Comparison of ENCODE assay signal across 10 cellular contexts in genomic region chr2:218960196-218961165, GRCh38. TPM values are rescaled to one million over a fixed set of nuclear protein-coding genes. Genes with fewer than 3 reads are reported as not detected.
DNase-seq lines count a peak whose midpoint lies in the region; ATAC-seq, FAIRE-seq and TF ChIP-seq lines count a peak whose summit lies in the region.
"Had no signal": no experiment of that assay in that cellular context is flagged by ENCODE, and none has a peak within 500 bp of the region (broad histone marks: within the 10 kb centered on the region; RNA-seq: fewer than 3 reads in every experiment).

No MANE protein-coding gene starts in this region.

- no peak for FAIRE-seq in HepG2 (lab: Jason Lieb, UNC)

- H4K20me1 ChIP-seq in BLaER1 (peaks cover 28% of the 10 kb centered on the region), HepG2 (ENCODE audit: insufficient read depth, low read length) (peaks cover 17% of the 10 kb centered on the region; the same call in 1 of the 2 replicates)

- BruUV-seq in HepG2 (replicated peaks; lab: Mats Ljungman, UMichigan), result no TSS peak

- peak overlapping the region; percentile 71 for H3K4me3 ChIP-seq in BLaER1
- peak overlapping the region in 2 of 3 experiments; percentile 17 to 67; a peak in 3 of 6 replicates for H3K4me3 ChIP-seq in HepG2 (replicated peaks in 1 of 3; ENCODE audit: insufficient read depth in 1 of 3, low read depth in 2 of 3, low read length in 3 of 3)
- peak overlapping the region in 2 of 4 donors; percentile 49 to 55 for H3K4me3 ChIP-seq in Peyer's patch

- POLR2A ChIA-PET in HepG2 (lab: Yijun Ruan, JAX), result no interaction called here

- DNase-seq in GM13976 (ENCODE audit: low spot score) (peak; percentile 46), HepG2 (ENCODE audit: low spot score) (no peak), Peyer's patch (no peak), GM19240 (ENCODE audit: insufficient read length, low spot score) (no peak), HK-2 (ENCODE audit: unreplicated experiment) (no peak)
- DNase-seq: erythroblast, HFFc6 had no signal

- H3K9ac ChIP-seq in BLaER1 (no peak overlapping the region), HepG2 (ENCODE audit: insufficient read depth, low read depth, low read length) (no peak overlapping the region)

- CTCF ChIA-PET in HepG2 (lab: Yijun Ruan, JAX; ENCODE audit: low intra/inter-chr PET ratio, low total read pairs), result no interaction called here

- 23% methylated on average over 48 of the region's 105 CpGs for WGBS in HepG2 (ENCODE audit: low lambda C conversion rate)

- no peak for TF ChIP-seq CTCF in GM13976 (IDR thresholded peaks at IDR 0.05; ENCODE audit: borderline replicate concordance, control extremely low read depth, extremely low read depth, insufficient read depth, missing control alignments)
- 0 out of 2 replicates have a peak, but pooled peaks have one; percentile 16 for TF ChIP-seq CTCF in VCaP (conservative IDR thresholded peaks at IDR 0.05)
- no peak for TF ChIP-seq CTCF in HepG2 (CRISPR knock-in tag; IDR thresholded peaks at IDR 0.05)
- no peak for TF ChIP-seq CTCF in Peyer's patch (IDR thresholded peaks at IDR 0.05)

- no peaks in the 10 kb centered on the region for H3K79me2 ChIP-seq in HepG2 (ENCODE audit: insufficient read depth, low read length)

- ATAC-seq in HepG2 (no peak), GM21390 (IDR thresholded peaks at IDR 0.05; ENCODE audit: unreplicated experiment) (no peak)

- no peak for TF ChIP-seq EP300 in HepG2 (IDR thresholded peaks at IDR 0.05; ENCODE audit: low read depth in 2 of 2, low read length in 2 of 2)
- TF ChIP-seq EP300 in HepG2 (CRISPR knock-in tag; IDR thresholded peaks at IDR 0.05; ENCODE audit: borderline replicate concordance), result no peak

- H2AFZ ChIP-seq in HepG2 (ENCODE audit: low read length), result no peak overlapping the region

- H3K27ac ChIP-seq in BLaER1 (no peak overlapping the region), VCaP (peak overlapping the region; percentile 68; the same call in 1 of the 2 replicates), HepG2 (ENCODE audit: extremely low read length, insufficient read depth, low read length) (no peak overlapping the region), Peyer's patch (no peak overlapping the region)

- H3K27me3 ChIP-seq in BLaER1 (peaks cover 52% of the 10 kb centered on the region), HepG2 (ENCODE audit: control insufficient read depth in 1 of 2, insufficient read depth in 2 of 2, low read length in 2 of 2) (peaks cover 11 to 73% of the 10 kb centered on the region in 2 experiments), Peyer's patch (peaks cover 0 to 45% of the 10 kb centered on the region in 2 donors)

- in situ Hi-C loops in GM13976 (cut with MboI; ENCODE audit: low sequenced_read_pairs, unreplicated experiment), result no loop called here
- in situ Hi-C loops in HepG2 (cut with HindIII; ENCODE audit: extremely low pct_ligation_motif_present, low pct_unique_long_range_greater_than_20kb), result no loop called here

- H3K9me3 ChIP-seq in BLaER1, result no peaks in the 10 kb centered on the region; the same call in 1 of the 2 replicates
- H3K9me3 ChIP-seq in HepG2 (ENCODE audit: low read length), result no peaks in the 10 kb centered on the region
- no peaks in the 10 kb centered on the region for H3K9me3 ChIP-seq in Peyer's patch

- no peak for TF ChIP-seq RAD21 in HepG2 (CRISPR knock-in tag; IDR thresholded peaks at IDR 0.05)

- H3K4me1 ChIP-seq in BLaER1 (peaks cover 19% of the 10 kb centered on the region), HepG2 (ENCODE audit: insufficient read depth, low read length) (peaks cover 33% of the 10 kb centered on the region), Peyer's patch (peaks cover 0 to 23% (median 7%) of the 10 kb centered on the region in 4 donors)

- no peaks in the 10 kb centered on the region for H3K36me3 ChIP-seq in BLaER1
- H3K36me3 ChIP-seq in HepG2 (replicated peaks in 1 of 2; ENCODE audit: control insufficient read depth in 1 of 2, insufficient read depth in 2 of 2, low read length in 2 of 2), result no peaks in the 10 kb centered on the region
- H3K36me3 ChIP-seq in Peyer's patch, result no peaks in the 10 kb centered on the region

- H3K4me2 ChIP-seq in BLaER1 (peak overlapping the region; percentile 100), HepG2 (ENCODE audit: low read depth, low read length) (peak overlapping the region; percentile 79)

- intact Hi-C loops in HepG2 (cut with micrococcal nuclease; ENCODE audit: unreplicated experiment), result no loop called here

- TF ChIP-seq POLR2A in HepG2 (IDR thresholded peaks at IDR 0.05; ENCODE audit: insufficient read depth in 1 of 2, low read depth in 2 of 2, low read length in 2 of 2), result no peak
- TF ChIP-seq POLR2A in Peyer's patch (IDR thresholded peaks at IDR 0.05), result no peak

RNA-seq across cellular contexts. Expression of gene CDK5R2, which starts 1.0 kb away (rescaled TPM):
- not detected in 2 replicates for total RNA-seq in HepG2 (2016; rRNA removed; fragmentation: Illumina TruSeq; extraction: Trizol)
- total RNA-seq in HepG2 (2016; cell fraction: cytosol; rRNA removed; fragmentation: Illumina TruSeq; extraction: Trizol; ENCODE audit: low read depth), result not detected in 2 replicates
- not detected in 2 replicates for total RNA-seq in HepG2 (2016; cell fraction: insoluble cytoplasmic fraction; rRNA removed; fragmentation: Illumina TruSeq; extraction: Trizol)
- not detected in 2 replicates for total RNA-seq in HepG2 (2016; cell fraction: membrane; rRNA removed; fragmentation: Illumina TruSeq; extraction: Trizol)
- not detected in 2 replicates for total RNA-seq in HepG2 (2016; cell fraction: nucleus; rRNA removed; fragmentation: Illumina TruSeq; extraction: Trizol)
- not detected in 2 replicates for polyA plus RNA-seq in HepG2 (2011; rRNA removed)
- polyA plus RNA-seq in HepG2 (2011; cell fraction: cytosol; rRNA removed), result 0.03 and 0.04 TPM in 2 replicates
- not detected in 2 replicates for polyA plus RNA-seq in HepG2 (2011; cell fraction: nucleus; rRNA removed)
- polyA plus RNA-seq in HepG2 (2012), result not detected in 2 replicates
- not detected in 2 replicates for polyA plus RNA-seq in HepG2 (2016; cell fraction: cytosol; fragmentation: Illumina TruSeq; extraction: Trizol; ENCODE audit: low read depth)
- polyA plus RNA-seq in HepG2 (2016; cell fraction: insoluble cytoplasmic fraction; fragmentation: Illumina TruSeq; extraction: Trizol; ENCODE audit: low read depth), result not detected in 2 replicates
- 0.08 TPM in 1 of 2 replicates, not detected in the other for polyA plus RNA-seq in HepG2 (2016; cell fraction: membrane; fragmentation: Illumina TruSeq; extraction: Trizol; ENCODE audit: low read depth)
- not detected in 2 replicates for polyA plus RNA-seq in HepG2 (2016; cell fraction: nucleus; fragmentation: Illumina TruSeq; extraction: Trizol; ENCODE audit: insufficient read depth, low read depth)
- 0.49 TPM in 1 of 2 replicates, not detected in the other for polyA minus RNA-seq in HepG2 (2011; rRNA and poly(A)+ RNA removed; ENCODE audit: low replicate concordance)
- not detected in 2 replicates for polyA minus RNA-seq in HepG2 (2011; cell fraction: cytosol; rRNA and poly(A)+ RNA removed)
- polyA minus RNA-seq in HepG2 (2011; cell fraction: nucleus; rRNA and poly(A)+ RNA removed), result not detected in 2 replicates
- 1 to 10 TPM in 1 of 4 donors, under 1 TPM in 2, not detected in 1; 0.54 to 1.1 (median 0.95) TPM for total RNA-seq in Peyer's patch

RNA-seq across cellular contexts. Expression of gene FEV, which starts 24.5 kb away (rescaled TPM):
- total RNA-seq in HepG2 (2016; rRNA removed; fragmentation: Illumina TruSeq; extraction: Trizol), result not detected in 2 replicates
- not detected in 2 replicates for total RNA-seq in HepG2 (2016; cell fraction: cytosol; rRNA removed; fragmentation: Illumina TruSeq; extraction: Trizol; ENCODE audit: low read depth)
- total RNA-seq in HepG2 (2016; cell fraction: insoluble cytoplasmic fraction; rRNA removed; fragmentation: Illumina TruSeq; extraction: Trizol), result not detected in 2 replicates
- not detected in 2 replicates for total RNA-seq in HepG2 (2016; cell fraction: membrane; rRNA removed; fragmentation: Illumina TruSeq; extraction: Trizol)
- not detected in 2 replicates for total RNA-seq in HepG2 (2016; cell fraction: nucleus; rRNA removed; fragmentation: Illumina TruSeq; extraction: Trizol)
- polyA plus RNA-seq in HepG2 (2011; rRNA removed), result not detected in 2 replicates
- polyA plus RNA-seq in HepG2 (2011; cell fraction: cytosol; rRNA removed), result not detected in 2 replicates
- polyA plus RNA-seq in HepG2 (2011; cell fraction: nucleus; rRNA removed), result not detected in 2 replicates
- polyA plus RNA-seq in HepG2 (2012), result not detected in 2 replicates
- polyA plus RNA-seq in HepG2 (2016; cell fraction: cytosol; fragmentation: Illumina TruSeq; extraction: Trizol; ENCODE audit: low read depth), result not detected in 2 replicates
- polyA plus RNA-seq in HepG2 (2016; cell fraction: insoluble cytoplasmic fraction; fragmentation: Illumina TruSeq; extraction: Trizol; ENCODE audit: low read depth), result not detected in 2 replicates
- polyA plus RNA-seq in HepG2 (2016; cell fraction: membrane; fragmentation: Illumina TruSeq; extraction: Trizol; ENCODE audit: low read depth), result not detected in 2 replicates
- not detected in 2 replicates for polyA plus RNA-seq in HepG2 (2016; cell fraction: nucleus; fragmentation: Illumina TruSeq; extraction: Trizol; ENCODE audit: insufficient read depth, low read depth)
- polyA minus RNA-seq in HepG2 (2011; rRNA and poly(A)+ RNA removed; ENCODE audit: low replicate concordance), result not detected in 2 replicates
- not detected in 2 replicates for polyA minus RNA-seq in HepG2 (2011; cell fraction: cytosol; rRNA and poly(A)+ RNA removed)
- not detected in 2 replicates for polyA minus RNA-seq in HepG2 (2011; cell fraction: nucleus; rRNA and poly(A)+ RNA removed)
- total RNA-seq in Peyer's patch, result 1 to 10 TPM in 3 of 4 donors, not detected in 1; 3.2 to 6.7 (median 5.1) TPM
- total RNA-seq: HFFc6 had no signal

RNA-seq across cellular contexts. Expression of gene CRYBA2, which starts 32.7 kb away (rescaled TPM):
- not detected in 2 replicates for total RNA-seq in HepG2 (2016; rRNA removed; fragmentation: Illumina TruSeq; extraction: Trizol)
- not detected in 2 replicates for total RNA-seq in HepG2 (2016; cell fraction: cytosol; rRNA removed; fragmentation: Illumina TruSeq; extraction: Trizol; ENCODE audit: low read depth)
- not detected in 2 replicates for total RNA-seq in HepG2 (2016; cell fraction: insoluble cytoplasmic fraction; rRNA removed; fragmentation: Illumina TruSeq; extraction: Trizol)
- total RNA-seq in HepG2 (2016; cell fraction: membrane; rRNA removed; fragmentation: Illumina TruSeq; extraction: Trizol), result not detected in 2 replicates
- total RNA-seq in HepG2 (2016; cell fraction: nucleus; rRNA removed; fragmentation: Illumina TruSeq; extraction: Trizol), result not detected in 2 replicates
- polyA plus RNA-seq in HepG2 (2011; rRNA removed), result not detected in 2 replicates
- polyA plus RNA-seq in HepG2 (2011; cell fraction: cytosol; rRNA removed), result not detected in 2 replicates
- not detected in 2 replicates for polyA plus RNA-seq in HepG2 (2011; cell fraction: nucleus; rRNA removed)
- not detected in 2 replicates for polyA plus RNA-seq in HepG2 (2012)
- polyA plus RNA-seq in HepG2 (2016; cell fraction: cytosol; fragmentation: Illumina TruSeq; extraction: Trizol; ENCODE audit: low read depth), result not detected in 2 replicates
- polyA plus RNA-seq in HepG2 (2016; cell fraction: insoluble cytoplasmic fraction; fragmentation: Illumina TruSeq; extraction: Trizol; ENCODE audit: low read depth), result not detected in 2 replicates
- polyA plus RNA-seq in HepG2 (2016; cell fraction: membrane; fragmentation: Illumina TruSeq; extraction: Trizol; ENCODE audit: low read depth), result not detected in 2 replicates
- not detected in 2 replicates for polyA plus RNA-seq in HepG2 (2016; cell fraction: nucleus; fragmentation: Illumina TruSeq; extraction: Trizol; ENCODE audit: insufficient read depth, low read depth)
- not detected in 2 replicates for polyA minus RNA-seq in HepG2 (2011; rRNA and poly(A)+ RNA removed; ENCODE audit: low replicate concordance)
- not detected in 2 replicates for polyA minus RNA-seq in HepG2 (2011; cell fraction: cytosol; rRNA and poly(A)+ RNA removed)
- polyA minus RNA-seq in HepG2 (2011; cell fraction: nucleus; rRNA and poly(A)+ RNA removed), result not detected in 2 replicates
- total RNA-seq in Peyer's patch, result 10 to 100 TPM in 1 of 4 donors, 1 to 10 TPM in 2, not detected in 1; 2.4 to 14.2 (median 9.4) TPM
- total RNA-seq: HFFc6 had no signal
